10 cellular contexts compared by ENCODE assay signal in the genomic region with DNA sequence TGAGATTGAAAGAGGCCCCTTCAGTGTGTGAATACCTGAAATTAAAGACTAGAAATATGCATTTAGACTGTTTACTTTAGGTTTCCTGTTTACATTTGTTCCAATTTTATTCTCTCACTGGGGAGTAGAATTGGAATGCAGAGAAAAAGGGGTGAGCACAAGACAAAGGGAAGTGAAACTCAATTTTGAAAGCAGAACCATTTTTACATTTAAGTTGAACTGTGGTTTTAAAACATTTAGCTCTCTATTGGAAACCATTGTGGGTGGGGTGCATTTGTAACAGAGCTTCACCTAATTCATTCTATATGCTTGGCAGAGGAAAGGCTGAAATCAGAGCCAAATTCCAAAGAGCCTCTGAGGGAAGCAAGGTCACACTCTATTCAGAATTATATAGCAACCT.
DNase-seq lines count a peak whose midpoint lies in the region; ATAC-seq and TF ChIP-seq lines count a peak whose summit lies in the region.
"Had no signal": no experiment of that assay in that cellular context is flagged by ENCODE, and none has a peak within 500 bp of the region (broad histone marks: within the 10 kb centered on the region; RNA-seq: fewer than 3 reads in every experiment).

No MANE protein-coding gene starts in this region.

- peak overlapping the region; percentile 71 for H3K27ac ChIP-seq in hepatocyte

- intact Hi-C loops in left cardiac atrium (cut with DNase I), result no loop called here

- H3K4me3 ChIP-seq in hepatocyte, result no peak overlapping the region

- H3K27me3 ChIP-seq in hepatocyte, result no peaks in the 10 kb centered on the region

- no peaks in the 10 kb centered on the region for H4K20me1 ChIP-seq in hepatocyte (ENCODE audit: insufficient read depth, poor library complexity, severe bottlenecking)

- peak; percentile 68 for ATAC-seq in GM18858 (IDR thresholded peaks at IDR 0.05; ENCODE audit: unreplicated experiment)
- ATAC-seq in HG02571 (IDR thresholded peaks at IDR 0.05; ENCODE audit: unreplicated experiment), result peak; percentile 47
- ATAC-seq in left cardiac atrium, result no peak
- ATAC-seq: HCT116 had no signal

- no peak for TF ChIP-seq CTCF in hepatocyte (IDR thresholded peaks at IDR 0.05; ENCODE audit: poor library complexity)

- peak overlapping the region; percentile 28 for H2AFZ ChIP-seq in hepatocyte

- no peaks in the 10 kb centered on the region for H3K36me3 ChIP-seq in hepatocyte (replicated peaks; ENCODE audit: insufficient read depth, low read depth)

- H3K4me1 ChIP-seq in hepatocyte (ENCODE audit: insufficient read depth), result peaks cover 35% of the 10 kb centered on the region

- no peaks in the 10 kb centered on the region for H3K9me3 ChIP-seq in hepatocyte (ENCODE audit: low read depth)

- H3K4me2 ChIP-seq in hepatocyte, result peak overlapping the region; percentile 44

- H3K9me2 ChIP-seq in hepatocyte (replicated peaks; ENCODE audit: insufficient read depth), result no peaks in the 10 kb centered on the region

- DNase-seq in MV-4-11 (lab: John Stamatoyannopoulos, UW) (peak; percentile 80), hepatocyte (ENCODE audit: low spot score) (no peak), left cardiac atrium (no peak), amniotic stem cell (lab: John Stamatoyannopoulos, UW) (no peak), DMS79 treated with DMSO at 0.1 percent for 48 hours (lab: John Stamatoyannopoulos, UW) (no peak), DMS79 (lab: John Stamatoyannopoulos, UW) (no peak)
- DNase-seq: activated CD4-positive, CD25-positive, alpha-beta regulatory T cell had no signal

- H3K79me2 ChIP-seq in hepatocyte, result no peaks in the 10 kb centered on the region

Comparison
In these comparisons a context has a peak if more than half of its experiments do, and no peak if none do; other contexts are left out.
1. ATAC-seq: peak in GM18858 (single experiment) and HG02571 (single experiment); none in left cardiac atrium (0 of 2).